Comparison of ENCODE assay signal across 14 cellular contexts in the genomic region with DNA sequence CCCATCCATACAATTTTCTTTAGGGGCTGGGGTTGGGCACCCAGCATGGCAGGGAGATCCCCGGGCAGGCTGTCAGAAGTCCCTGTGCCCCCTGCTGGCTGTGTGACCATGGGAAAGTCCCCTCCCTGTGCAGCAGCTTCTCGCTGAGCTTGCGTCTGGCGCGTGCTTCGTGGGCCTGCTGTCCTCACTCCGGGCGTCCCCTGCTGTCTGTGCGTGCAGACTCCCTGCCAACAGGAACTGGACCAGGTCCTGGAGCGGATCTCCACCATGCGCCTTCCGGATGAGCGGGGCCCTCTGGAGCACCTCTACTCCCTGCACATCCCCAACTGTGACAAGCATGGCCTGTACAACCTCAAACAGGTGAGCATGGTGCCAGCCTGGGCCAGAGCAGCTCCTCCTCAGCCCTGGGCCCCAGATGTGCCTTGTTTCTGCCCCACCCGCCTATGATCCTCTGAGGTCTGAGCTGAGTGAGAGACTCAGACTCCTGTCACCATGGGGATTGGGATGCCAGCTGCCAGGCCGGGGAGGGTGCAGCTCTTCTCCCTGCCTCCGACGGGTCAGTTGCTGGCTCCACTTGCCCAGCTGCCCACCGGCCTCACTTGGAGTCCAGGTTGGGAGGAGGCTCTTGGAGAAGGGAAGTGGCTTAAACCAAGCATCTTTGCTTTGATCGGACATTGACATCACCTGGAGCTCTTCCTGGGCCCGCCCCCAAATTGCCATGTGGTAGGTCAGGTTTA. TPM values are rescaled to one million over a fixed set of nuclear protein-coding genes. Genes with fewer than 3 reads are reported as not detected.
A peak's percentile ranks its signal among the peaks of the same experiment; 100 is the strongest.
DNase-seq lines count a peak whose midpoint lies in the region; ATAC-seq, FAIRE-seq and TF ChIP-seq lines count a peak whose summit lies in the region.
"Had no signal": no experiment of that assay in that cellular context is flagged by ENCODE, and none has a peak within 500 bp of the region (broad histone marks: within the 10 kb centered on the region; RNA-seq: fewer than 3 reads in every experiment).

No MANE protein-coding gene starts in this region.

- H3K9me3 Mint-ChIP-seq in mesothelial cell of epicardium, result no peaks in the 10 kb centered on the region
- H3K9me3 Mint-ChIP-seq: nephron progenitor cell; stimulated activated naive B cell treated with anti-CD40 and anti-IgM and Interleukin-4, amounts not matched to agents 10 μg/mL and 1 μg/mL and 100 μg/mL, for 72 hours had no signal

- in situ Hi-C loops in GM12878 (cut with MboI), result loop anchor here (10.0 kb wide), 2 partner anchors 447 to 717 kb away; no protein-coding TSS in a partner anchor

- H3K23ac ChIP-seq in mesendoderm (ENCODE audit: low read length), result no peak overlapping the region

- H3K79me2 ChIP-seq in HCT116 (ENCODE audit: insufficient read depth, low read length) (no peaks in the 10 kb centered on the region), GM12878 (ENCODE audit: control insufficient read depth, insufficient read depth, low read length) (no peaks in the 10 kb centered on the region), mesendoderm (ENCODE audit: control insufficient read depth, insufficient read depth, low read length) (no peaks in the 10 kb centered on the region)

- POLR2A ChIA-PET in HCT116 (lab: Charles Lee), result no interaction called here
- POLR2A ChIA-PET in GM12878 (lab: Charles Lee), result interaction anchor here (0.5 kb wide), 1 partner anchor 192 kb away, joined by 4 read pairs; no protein-coding TSS in a partner anchor

- H3K4me3 Mint-ChIP-seq in mesothelial cell of epicardium, result no peak overlapping the region
- H3K4me3 Mint-ChIP-seq: nephron progenitor cell; stimulated activated naive B cell treated with anti-CD40 and anti-IgM and Interleukin-4, amounts not matched to agents 10 μg/mL and 1 μg/mL and 100 μg/mL, for 72 hours had no signal

- intact Hi-C loops in HCT116 (cut with micrococcal nuclease) (loop anchor here (10.0 kb wide), 1 partner anchor 627 kb away; no protein-coding TSS in a partner anchor), GM12878 (cut with micrococcal nuclease; ENCODE audit: unreplicated experiment) (loop anchor here (10.0 kb wide), 3 partner anchors 247 to 627 kb away; a partner anchor contains a TSS)

- CTCF ChIA-PET in HCT116 (lab: Charles Lee), result interaction anchor here (1.4 to 10.4 kb wide), 2 partner anchors 9 to 144 kb away, joined by 3 to 142 read pairs; no protein-coding TSS in a partner anchor
- CTCF ChIA-PET in GM12878 (lab: Yijun Ruan, JAX), result interaction anchor here (0.7 to 14.2 kb wide), 10 partner anchors 12 to 552 kb away, joined by 3 to 475 read pairs (median 4); no protein-coding TSS in a partner anchor

- no peak overlapping the region for H3K18ac ChIP-seq in mesendoderm (ENCODE audit: low read length)

- no peak overlapping the region for H4K8ac ChIP-seq in mesendoderm (ENCODE audit: low read depth, low read length)

- no peak overlapping the region for H2AFZ ChIP-seq in HCT116 (ENCODE audit: low read depth, low read length, poor library complexity, severe bottlenecking)
- no peak overlapping the region for H2AFZ ChIP-seq in GM12878 (ENCODE audit: control insufficient read depth, low read depth, low read length)
- H2AFZ ChIP-seq: GM23248 had no signal

- no peaks in the 10 kb centered on the region for H3K9me2 ChIP-seq in HCT116 (ENCODE audit: insufficient read depth)

- H3K4me1 Mint-ChIP-seq in mesothelial cell of epicardium, result peaks cover 49% of the 10 kb centered on the region

- H3K4me2 ChIP-seq in HCT116 (ENCODE audit: low read length) (no peak overlapping the region), GM12878 (ENCODE audit: control insufficient read depth, insufficient read depth) (no peak overlapping the region), mesendoderm (ENCODE audit: low read length) (no peak overlapping the region)

- H3K4ac ChIP-seq in mesendoderm (ENCODE audit: low read depth, low read length), result no peak overlapping the region

- no peak overlapping the region for H2BK120ac ChIP-seq in mesendoderm (ENCODE audit: low read depth, low read length)

- H3K36me3 Mint-ChIP-seq in mesothelial cell of epicardium, result peaks cover 21% of the 10 kb centered on the region
- H3K36me3 Mint-ChIP-seq: stimulated activated naive B cell treated with anti-CD40 and anti-IgM and Interleukin-4, amounts not matched to agents 10 μg/mL and 1 μg/mL and 100 μg/mL, for 72 hours had no signal

- BruUV-seq in HCT116 (replicated peaks; lab: Mats Ljungman, UMichigan) (no TSS peak), GM12878 (replicated peaks; lab: Mats Ljungman, UMichigan) (no TSS peak)

- H3K4me3 ChIP-seq in HCT116 (replicated peaks in 1 of 2; ENCODE audit: low read depth in 1 of 2, low read length in 2 of 2) (no peak overlapping the region), GM12878 (no peak overlapping the region), mesendoderm (ENCODE audit: low read length) (no peak overlapping the region)
- H3K4me3 ChIP-seq: GM23248 had no signal

- H4K20me1 ChIP-seq in HCT116 (ENCODE audit: insufficient read depth) (no peaks in the 10 kb centered on the region), GM12878 (ENCODE audit: control insufficient read depth, insufficient read depth) (no peaks in the 10 kb centered on the region)

- TF ChIP-seq EP300 in GM12878 (IDR thresholded peaks at IDR 0.05; ENCODE audit: borderline replicate concordance in 1 of 2, control insufficient read depth in 1 of 2, low read depth in 2 of 2, low read length in 2 of 2), result no peak

- DNase-seq in D341Med (ENCODE audit: low spot score) (peak; percentile 51), HCT116 (ENCODE audit: low read depth, low spot score) (no peak), GM12878 (ENCODE audit: low read depth, low spot score) (no peak), mesothelial cell of epicardium (ENCODE audit: low spot score in 2 of 2, unreplicated experiment in 2 of 2) (no peak), NCI-H69 (lab: John Stamatoyannopoulos, UW) (no peak), mesendoderm (no peak)
- DNase-seq: activated effector memory CD4-positive, alpha-beta T cell treated with anti-CD3 and anti-CD28 coated beads, Interleukin-2, amount 50 U/mL, for 16 hours; GM23248; Kasumi-1; NCI-H226; nephron progenitor cell; stimulated activated naive B cell treated with anti-CD40 and anti-IgM and Interleukin-4, amounts not matched to agents 10 μg/mL and 1 μg/mL and 100 μg/mL, for 72 hours had no signal

- H4K5ac ChIP-seq in mesendoderm (ENCODE audit: low read length), result no peak overlapping the region

- no peaks in the 10 kb centered on the region for H3K27me3 ChIP-seq in HCT116 (ENCODE audit: insufficient read depth, low read length)
- H3K27me3 ChIP-seq in GM12878 (replicated peaks in 1 of 2; ENCODE audit: control insufficient read depth in 2 of 2, insufficient read depth in 2 of 2, low read length in 1 of 2), result no peaks in the 10 kb centered on the region
- H3K27me3 ChIP-seq in mesendoderm (ENCODE audit: insufficient read depth, low read length, poor library complexity), result no peaks in the 10 kb centered on the region

- H2BK5ac ChIP-seq in mesendoderm (ENCODE audit: low read length), result no peak overlapping the region

- no peak overlapping the region for H2BK15ac ChIP-seq in mesendoderm (replicated peaks; ENCODE audit: low read depth)

- TF ChIP-seq RAD21 in HCT116 (IDR thresholded peaks at IDR 0.05; ENCODE audit: low read depth) (peak; percentile 45), GM12878 (IDR thresholded peaks at IDR 0.05; ENCODE audit: insufficient read depth, low read depth, low read length) (no peak)

- H3K4me1 ChIP-seq in HCT116 (ENCODE audit: control insufficient read depth in 1 of 2, insufficient read depth in 2 of 2, low read length in 2 of 2) (no peaks in the 10 kb centered on the region), GM12878 (ENCODE audit: control insufficient read depth, insufficient read depth, low read length) (no peaks in the 10 kb centered on the region), mesendoderm (ENCODE audit: control insufficient read depth, low read depth, low read length) (peaks cover 8% of the 10 kb centered on the region)

- no peaks in the 10 kb centered on the region for H3K27me3 Mint-ChIP-seq in mesothelial cell of epicardium (ENCODE audit: low read depth)

- no peak overlapping the region for H3K56ac ChIP-seq in mesendoderm (ENCODE audit: low read length)

- SMC1A ChIA-PET in GM12878 (lab: Charles Lee; ENCODE audit: uncharacterized antibody, unreplicated experiment), result interaction anchor here (1.2 to 12.7 kb wide), 5 partner anchors 142 to 440 kb away, joined by 4 to 226 read pairs (median 5); no protein-coding TSS in a partner anchor

- TF ChIP-seq POLR2A in HCT116 (IDR thresholded peaks at IDR 0.05; ENCODE audit: borderline replicate concordance, extremely low read depth, insufficient read depth, insufficient read length), result no peak
- no peak for TF ChIP-seq POLR2A in GM12878 (IDR thresholded peaks at IDR 0.05; ENCODE audit: low read depth, low read length)

- no peak overlapping the region for H2AK5ac ChIP-seq in mesendoderm (ENCODE audit: low read length)

- RAD21 ChIA-PET in HCT116 (lab: Charles Lee; ENCODE audit: low non-redundant PET in 1 of 2, low total read pairs in 2 of 2, uncharacterized antibody in 2 of 2, unreplicated experiment in 2 of 2) (interaction anchor here in 1 of 2 experiments (1.7 kb wide), 1 partner anchor 142 kb away, joined by 4 read pairs; no protein-coding TSS in a partner anchor), GM12878 (lab: Charles Lee; ENCODE audit: unreplicated experiment) (interaction anchor here (0.9 to 12.2 kb wide), 3 partner anchors 141 to 521 kb away, joined by 3 to 239 read pairs (median 3); no protein-coding TSS in a partner anchor)

- peak in 2 of 3 experiments; percentile 23 to 26; a peak in 2 of 6 replicates for TF ChIP-seq CTCF in HCT116 (IDR thresholded peaks at IDR 0.05 in 2 of 3, conservative IDR thresholded peaks at IDR 0.05 in 1 of 3; ENCODE audit: borderline replicate concordance in 1 of 3, insufficient read depth in 1 of 3, low read depth in 2 of 3, low read length in 2 of 3)
- TF ChIP-seq CTCF in GM12878 (IDR thresholded peaks at IDR 0.05 in 2 of 3, conservative IDR thresholded peaks at IDR 0.05 in 1 of 3; ENCODE audit: control insufficient read depth in 2 of 3, extremely low read depth in 1 of 3, insufficient read depth in 1 of 3, low read depth in 3 of 3, low read length in 3 of 3), result peak in 1 of 3 experiments; percentile 37; a peak in 1 of 6 replicates
- TF ChIP-seq CTCF in mesothelial cell of epicardium (IDR thresholded peaks at IDR 0.05; ENCODE audit: unreplicated experiment), result no peak

- H3K27ac ChIP-seq in HCT116 (ENCODE audit: low read depth, low read length), result no peak overlapping the region
- H3K27ac ChIP-seq in GM12878 (ENCODE audit: control insufficient read depth, insufficient read depth), result no peak overlapping the region
- no peak overlapping the region for H3K27ac ChIP-seq in mesendoderm (ENCODE audit: low read depth, low read length)
- H3K27ac ChIP-seq: GM23248 had no signal

- no peak overlapping the region for H3K9ac ChIP-seq in HCT116 (ENCODE audit: low read length)
- no peak overlapping the region for H3K9ac ChIP-seq in GM12878 (ENCODE audit: control insufficient read depth, insufficient read depth, low read length)
- no peak overlapping the region for H3K9ac ChIP-seq in mesendoderm (ENCODE audit: low read length)
- H3K9ac ChIP-seq: GM23248 had no signal

- H3K27ac Mint-ChIP-seq in mesothelial cell of epicardium, result peak overlapping the region; percentile 59
- H3K27ac Mint-ChIP-seq: nephron progenitor cell; stimulated activated naive B cell treated with anti-CD40 and anti-IgM and Interleukin-4, amounts not matched to agents 10 μg/mL and 1 μg/mL and 100 μg/mL, for 72 hours had no signal

- no peak for FAIRE-seq in GM12878 (lab: Jason Lieb, UNC)
- FAIRE-seq: keratinocyte had no signal

- ATAC-seq in HCT116 (no peak), GM12878 (peak; percentile 51), GM21723 (IDR thresholded peaks at IDR 0.05; ENCODE audit: unreplicated experiment) (no peak)
- ATAC-seq: stimulated activated naive B cell treated with anti-CD40 and anti-IgM and Interleukin-4, amounts not matched to agents 10 μg/mL and 1 μg/mL and 100 μg/mL, for 72 hours had no signal

- H3K36me3 ChIP-seq in HCT116 (ENCODE audit: control insufficient read depth in 1 of 2, insufficient read depth in 2 of 2, low read length in 2 of 2) (peaks cover 0 to 6% of the 10 kb centered on the region in 2 experiments; a peak in 1 of 4 replicates), GM12878 (ENCODE audit: control insufficient read depth in 2 of 2, insufficient read depth in 2 of 2, low read length in 1 of 2) (no peaks in the 10 kb centered on the region), mesendoderm (ENCODE audit: control insufficient read depth, insufficient read depth, low read length) (no peaks in the 10 kb centered on the region)

- no peaks in the 10 kb centered on the region for H3K9me3 ChIP-seq in HCT116 (ENCODE audit: control insufficient read depth in 1 of 2, insufficient read depth in 1 of 2, low read depth in 1 of 2, low read length in 2 of 2)
- H3K9me3 ChIP-seq in GM12878 (replicated peaks; ENCODE audit: control insufficient read depth, insufficient read depth, low read length), result no peaks in the 10 kb centered on the region

- no peaks in the 10 kb centered on the region for H3K79me1 ChIP-seq in mesendoderm (ENCODE audit: low read length)

- WGBS in GM12878 (ENCODE audit: insufficient coverage, insufficient replicate concordance, low lambda C conversion rate, missing lambda C conversion rate), result 51% methylated on average over 20 of the region's 20 CpGs
- no CpG with 5 or more reads among the region's 20 CpGs for WGBS in mesendoderm (ENCODE audit: extremely low coverage, insufficient coverage, low lambda C conversion rate)

RNA-seq across cellular contexts. Expression of a gene that starts 28.6 kb away (rescaled TPM):
- total RNA-seq in HCT116 (2021; ENCODE audit: unreplicated experiment) (143 TPM), GM12878 (2014; rRNA removed) (0.11 TPM in 1 of 2 replicates, not detected in the other), GM12878 (2014; rRNA removed; fragmentation: Illumina TruSeq; extraction: Trizol) (not detected in 2 replicates), GM12878 (2021) (0.43 and 0.49 TPM in 2 replicates), mesothelial cell of epicardium (376 to 409 TPM (median 381 TPM) in 3 replicates)
- 167 and 179 TPM in 2 replicates for polyA plus RNA-seq in HCT116 (2012)
- 5.3 and 6.7 TPM in 2 replicates for total RNA-seq in GM12878 (2013; cell fraction: nucleolus; rRNA removed)
- polyA plus RNA-seq in GM12878 (2011; ENCODE audit: low read depth), result 0.92 TPM
- polyA plus RNA-seq in GM12878 (2011; rRNA removed) (0.62 and 1.5 TPM in 2 replicates), GM12878 (2014; fragmentation: Illumina TruSeq; extraction: Trizol) (not detected in 2 replicates), GM12878 (2014; fragmentation: Nextera tagmentation; extraction: Ambion mirVana) (not detected), GM12878 (2014; rRNA removed) (not detected in 2 replicates), GM12878 (2016; fragmentation: Nextera tagmentation; extraction: Ambion mirVana) (under 1 TPM; 0.28 to 0.38 TPM)
- polyA plus RNA-seq in GM12878 (2011; cell fraction: cytosol; rRNA removed), result 1.7 and 1.8 TPM in 2 replicates
- 0.85 and 1.5 TPM in 2 replicates for polyA plus RNA-seq in GM12878 (2011; cell fraction: nucleus; rRNA removed)
- polyA plus RNA-seq in GM12878 (2012), result 5.5 and 5.7 TPM in 2 replicates
- 0.67 TPM in 1 of 2 replicates, not detected in the other for polyA minus RNA-seq in GM12878 (2011; rRNA and poly(A)+ RNA removed)
- not detected in 2 replicates for polyA minus RNA-seq in GM12878 (2011; cell fraction: cytosol; rRNA and poly(A)+ RNA removed)
- not detected in 2 replicates for polyA minus RNA-seq in GM12878 (2011; cell fraction: nucleus; rRNA and poly(A)+ RNA removed)
- polyA plus RNA-seq in mesendoderm (2013, experiment 1 of 2), result 158 TPM
- polyA plus RNA-seq in mesendoderm (2013, experiment 2 of 2), result 159 TPM

RNA-seq across cellular contexts. Expression of a gene that starts 33.5 kb away (rescaled TPM):
- total RNA-seq in HCT116 (2021; ENCODE audit: unreplicated experiment) (3.9 TPM), GM12878 (2014; rRNA removed) (not detected in 2 replicates), GM12878 (2014; rRNA removed; fragmentation: Illumina TruSeq; extraction: Trizol) (not detected in 2 replicates), GM12878 (2021) (1.8 and 2.8 TPM in 2 replicates), mesothelial cell of epicardium (415 to 456 TPM (median 447 TPM) in 3 replicates)
- 0.01 TPM in 2 replicates for polyA plus RNA-seq in HCT116 (2012)
- not detected in 2 replicates for total RNA-seq in GM12878 (2013; cell fraction: nucleolus; rRNA removed)
- not detected for polyA plus RNA-seq in GM12878 (2011; ENCODE audit: low read depth)
- polyA plus RNA-seq in GM12878 (2011; rRNA removed) (not detected in 2 replicates), GM12878 (2014; fragmentation: Illumina TruSeq; extraction: Trizol) (not detected in 2 replicates), GM12878 (2014; fragmentation: Nextera tagmentation; extraction: Ambion mirVana) (not detected), GM12878 (2014; rRNA removed) (not detected in 2 replicates), GM12878 (2016; fragmentation: Nextera tagmentation; extraction: Ambion mirVana) (not detected)
- not detected in 2 replicates for polyA plus RNA-seq in GM12878 (2011; cell fraction: cytosol; rRNA removed)
- not detected in 2 replicates for polyA plus RNA-seq in GM12878 (2011; cell fraction: nucleus; rRNA removed)
- not detected in 2 replicates for polyA plus RNA-seq in GM12878 (2012)
- not detected in 2 replicates for polyA minus RNA-seq in GM12878 (2011; rRNA and poly(A)+ RNA removed)
- not detected in 2 replicates for polyA minus RNA-seq in GM12878 (2011; cell fraction: cytosol; rRNA and poly(A)+ RNA removed)
- under 0.01 TPM in 1 of 2 replicates, not detected in the other for polyA minus RNA-seq in GM12878 (2011; cell fraction: nucleus; rRNA and poly(A)+ RNA removed)
- 0.35 TPM for polyA plus RNA-seq in mesendoderm (2013, experiment 1 of 2)
- polyA plus RNA-seq in mesendoderm (2013, experiment 2 of 2), result 0.32 TPM

Comparison
In these comparisons a context has a peak if more than half of its experiments do, and no peak if none do; other contexts are left out.
1. RNA of a gene that starts 28.6 kb away (total RNA-seq): 376 to 409 TPM in mesothelial cell of epicardium and 143 TPM in HCT116 (single experiment); 0.11 to 6.7 TPM in GM12878; every median in the first group is over 10 times any median in the second.
2. RNA of a gene that starts 33.5 kb away (total RNA-seq): 415 to 456 TPM in mesothelial cell of epicardium; 3.9 TPM in HCT116 (single experiment) and 1.8 to 2.8 TPM in GM12878; every median in the first group is over 10 times any median in the second.